Comparison of ENCODE assay signal across 7 cellular contexts in genomic region chr3:49007771-49008528, GRCh38. TPM values are rescaled to one million over a fixed set of nuclear protein-coding genes. Genes with fewer than 3 reads are reported as not detected.
DNase-seq lines count a peak whose midpoint lies in the region; ATAC-seq and TF ChIP-seq lines count a peak whose summit lies in the region.

No MANE protein-coding gene starts in this region.

- peak overlapping the region; percentile 99 for H3K4me3 Mint-ChIP-seq in WTC11
- H3K4me3 Mint-ChIP-seq in immature natural killer cell = peak overlapping the region; percentile 97 to 100 (median 99)

- peaks cover 20% of the 10 kb centered on the region for H3K36me3 Mint-ChIP-seq in WTC11
- H3K36me3 Mint-ChIP-seq in immature natural killer cell = no peaks in the 10 kb centered on the region

- peak overlapping the region; percentile 93 to 97 for H3K27ac ChIP-seq in breast epithelium

- H3K4me3 ChIP-seq in breast epithelium = peak overlapping the region; percentile 68 to 80 (median 74)

- CTCF ChIA-PET in WTC11 (lab: Charles Lee) = interaction anchor here (0.5 to 9.3 kb wide), 15 partner anchors 10 to 1395 kb away, joined by 3 to 124 read pairs (median 6); partner anchors contain the start of genes ARIH2, CELSR3, DALRD3 and NCKIPSD

- POLR2A ChIA-PET in WTC11 (lab: Charles Lee) = interaction anchor here (0.9 to 4.6 kb wide), 14 partner anchors 10 to 462 kb away, joined by 3 to 81 read pairs (median 5); partner anchors contain the start of genes CELSR3, DAG1, DALRD3 and NDUFAF3

- intact Hi-C loops in breast epithelium (cut with DNase I; ENCODE audit: low total_unique reads) = no loop called here

- TF ChIP-seq CTCF in WTC11 (IDR thresholded peaks at IDR 0.05) (no peak), breast epithelium (IDR thresholded peaks at IDR 0.05) (no peak)

- H3K4me1 ChIP-seq in breast epithelium = no peaks in the 10 kb centered on the region

- no peaks in the 10 kb centered on the region for H3K27me3 Mint-ChIP-seq in WTC11 (ENCODE audit: low read depth)
- peaks cover 0 to 10% (median 7%) of the 10 kb centered on the region in 3 donors for H3K27me3 Mint-ChIP-seq in immature natural killer cell (ENCODE audit: low read depth in 3 of 3)

- H3K4me1 Mint-ChIP-seq in WTC11 (peaks cover 15% of the 10 kb centered on the region), immature natural killer cell (peaks cover 28 to 41% of the 10 kb centered on the region in 2 donors)

- no peaks in the 10 kb centered on the region for H3K9me3 Mint-ChIP-seq in WTC11
- H3K9me3 Mint-ChIP-seq in immature natural killer cell = no peaks in the 10 kb centered on the region

- no peaks in the 10 kb centered on the region for H3K27me3 ChIP-seq in breast epithelium

- no peaks in the 10 kb centered on the region for H3K9me3 ChIP-seq in breast epithelium

- peak; percentile 37 for ATAC-seq in GM18498 (IDR thresholded peaks at IDR 0.05; ENCODE audit: unreplicated experiment)
- ATAC-seq in HG02759 (IDR thresholded peaks at IDR 0.05; ENCODE audit: unreplicated experiment) = peak; percentile 40
- ATAC-seq in WTC11 = peak; percentile 75

- H3K27ac Mint-ChIP-seq in WTC11 (peak overlapping the region; percentile 100), immature natural killer cell (peak overlapping the region; percentile 93 to 99 (median 98))

- no peaks in the 10 kb centered on the region for H3K36me3 ChIP-seq in breast epithelium

- DNase-seq in NCI-H1930 (lab: John Stamatoyannopoulos, UW) (peak; percentile 54 to 59), WTC11 (ENCODE audit: low spot score) (peak; percentile 95), breast epithelium (ENCODE audit: low spot score in 2 of 2) (peak; percentile 82 to 94), immature natural killer cell (peak; percentile 72 to 75 (median 75))
- DNase-seq in stimulated activated CD4-positive, alpha-beta T cell treated with anti-CD3 and anti-CD28 coated beads, Interleukin-12 subunit alpha, Interleukin-12 subunit beta, amount 100 ng/mL, for 4 hours = peak; percentile 87

- TF ChIP-seq POLR2A in breast epithelium (IDR thresholded peaks at IDR 0.05) = no peak

TF ChIP-seq in WTC11, 78 proteins besides CTCF, POLR2A, EP300 and RAD21 (continues in another document):
- TF ChIP-seq ZNF532 (CRISPR knock-in tag; IDR thresholded peaks at IDR 0.05; ENCODE audit: borderline replicate concordance) (no peak), ELF4 (CRISPR knock-in tag; IDR thresholded peaks at IDR 0.05; ENCODE audit: low read depth) (no peak), NR1H2 (CRISPR knock-in tag; IDR thresholded peaks at IDR 0.05) (no peak), ZNF423 (CRISPR knock-in tag; IDR thresholded peaks at IDR 0.05) (no peak), ZNF671 (CRISPR knock-in tag; IDR thresholded peaks at IDR 0.05) (0 out of 2 replicates have a peak, but pooled peaks have one; percentile 1), NFYB (CRISPR knock-in tag; conservative IDR thresholded peaks at IDR 0.05; ENCODE audit: low read depth) (no peak), TCF7 (CRISPR knock-in tag; IDR thresholded peaks at IDR 0.05; ENCODE audit: low read depth) (no peak), NR2C2 (CRISPR knock-in tag; IDR thresholded peaks at IDR 0.05) (no peak), ZNF416 (CRISPR knock-in tag; IDR thresholded peaks at IDR 0.05) (peak; percentile 39; the same call in 1 of the 2 replicates), ZBTB21 (CRISPR knock-in tag; IDR thresholded peaks at IDR 0.05; ENCODE audit: borderline replicate concordance) (no peak), ATF1 (CRISPR knock-in tag; IDR thresholded peaks at IDR 0.05) (no peak)
- TF ChIP-seq, protein P1, sequence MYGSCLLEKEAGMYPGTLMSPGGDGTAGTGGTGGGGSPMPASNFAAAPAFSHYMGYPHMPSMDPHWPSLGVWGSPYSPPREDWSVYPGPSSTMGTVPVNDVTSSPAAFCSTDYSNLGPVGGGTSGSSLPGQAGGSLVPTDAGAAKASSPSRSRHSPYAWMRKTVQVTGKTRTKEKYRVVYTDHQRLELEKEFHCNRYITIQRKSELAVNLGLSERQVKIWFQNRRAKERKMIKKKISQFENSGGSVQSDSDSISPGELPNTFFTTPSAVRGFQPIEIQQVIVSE (CRISPR knock-in tag; IDR thresholded peaks at IDR 0.05; ENCODE audit: borderline replicate concordance) = no peak
- TF ChIP-seq, protein P2, sequence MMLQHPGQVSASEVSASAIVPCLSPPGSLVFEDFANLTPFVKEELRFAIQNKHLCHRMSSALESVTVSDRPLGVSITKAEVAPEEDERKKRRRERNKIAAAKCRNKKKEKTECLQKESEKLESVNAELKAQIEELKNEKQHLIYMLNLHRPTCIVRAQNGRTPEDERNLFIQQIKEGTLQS (CRISPR knock-in tag; conservative IDR thresholded peaks at IDR 0.05) = no peak
- TF ChIP-seq, protein P3, sequence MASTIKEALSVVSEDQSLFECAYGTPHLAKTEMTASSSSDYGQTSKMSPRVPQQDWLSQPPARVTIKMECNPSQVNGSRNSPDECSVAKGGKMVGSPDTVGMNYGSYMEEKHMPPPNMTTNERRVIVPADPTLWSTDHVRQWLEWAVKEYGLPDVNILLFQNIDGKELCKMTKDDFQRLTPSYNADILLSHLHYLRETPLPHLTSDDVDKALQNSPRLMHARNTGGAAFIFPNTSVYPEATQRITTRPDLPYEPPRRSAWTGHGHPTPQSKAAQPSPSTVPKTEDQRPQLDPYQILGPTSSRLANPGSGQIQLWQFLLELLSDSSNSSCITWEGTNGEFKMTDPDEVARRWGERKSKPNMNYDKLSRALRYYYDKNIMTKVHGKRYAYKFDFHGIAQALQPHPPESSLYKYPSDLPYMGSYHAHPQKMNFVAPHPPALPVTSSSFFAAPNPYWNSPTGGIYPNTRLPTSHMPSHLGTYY (CRISPR knock-in tag; IDR thresholded peaks at IDR 0.05) = peak; percentile 79
- TF ChIP-seq, protein P4, sequence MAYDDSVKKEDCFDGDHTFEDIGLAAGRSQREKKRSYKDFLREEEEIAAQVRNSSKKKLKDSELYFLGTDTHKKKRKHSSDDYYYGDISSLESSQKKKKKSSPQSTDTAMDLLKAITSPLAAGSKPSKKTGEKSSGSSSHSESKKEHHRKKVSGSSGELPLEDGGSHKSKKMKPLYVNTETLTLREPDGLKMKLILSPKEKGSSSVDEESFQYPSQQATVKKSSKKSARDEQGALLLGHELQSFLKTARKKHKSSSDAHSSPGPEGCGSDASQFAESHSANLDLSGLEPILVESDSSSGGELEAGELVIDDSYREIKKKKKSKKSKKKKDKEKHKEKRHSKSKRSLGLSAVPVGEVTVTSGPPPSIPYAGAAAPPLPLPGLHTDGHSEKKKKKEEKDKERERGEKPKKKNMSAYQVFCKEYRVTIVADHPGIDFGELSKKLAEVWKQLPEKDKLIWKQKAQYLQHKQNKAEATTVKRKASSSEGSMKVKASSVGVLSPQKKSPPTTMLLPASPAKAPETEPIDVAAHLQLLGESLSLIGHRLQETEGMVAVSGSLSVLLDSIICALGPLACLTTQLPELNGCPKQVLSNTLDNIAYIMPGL (CRISPR knock-in tag; IDR thresholded peaks at IDR 0.05) = peak; percentile 4; the same call in 1 of the 2 replicates

RNA-seq across cellular contexts. Expression of gene WDR6, which starts 0.8 kb away (rescaled TPM):
- total RNA-seq in WTC11 (2021) (204 to 213 TPM (median 209 TPM) in 3 replicates), breast epithelium (100 to 1,000 TPM in 2 of 3 donors, 10 to 100 TPM in 1; 57.9 to 143 (median 135) TPM)
- 100 to 1,000 TPM in 1 of 3 donors, 10 to 100 TPM in 2; 56.8 to 114 (median 70.6) TPM for polyA plus RNA-seq in immature natural killer cell

RNA-seq across cellular contexts. Expression of gene DALRD3, which starts 10.4 kb away (rescaled TPM):
- total RNA-seq in WTC11 (2021) (38.8 to 41.4 TPM (median 39.6 TPM) in 3 replicates), breast epithelium (10 to 100 TPM; 27.5 to 48.4 (median 37.7) TPM)
- 10 to 100 TPM; 17.1 to 26.9 (median 21.8) TPM for polyA plus RNA-seq in immature natural killer cell

RNA-seq across cellular contexts. Expression of gene NDUFAF3, which starts 14.0 kb away (rescaled TPM):
- 36.8 to 50.3 TPM (median 49.6 TPM) in 3 replicates for total RNA-seq in WTC11 (2021)
- total RNA-seq in breast epithelium = 100 to 1,000 TPM; 151 to 171 (median 164) TPM
- 100 to 1,000 TPM; 118 to 204 (median 142) TPM for polyA plus RNA-seq in immature natural killer cell

RNA-seq across cellular contexts. Expression of gene P4HTM, which starts 17.9 kb away (rescaled TPM):
- total RNA-seq in WTC11 (2021) (21.9 to 28.8 TPM (median 28.2 TPM) in 3 replicates), breast epithelium (10 to 100 TPM; 29.9 to 59.7 (median 58.7) TPM)
- 10 to 100 TPM; 16.8 to 26.8 (median 24.9) TPM for polyA plus RNA-seq in immature natural killer cell

RNA-seq across cellular contexts. Expression of gene IMPDH2, which starts 21.2 kb away (rescaled TPM):
- total RNA-seq in WTC11 (2021) = 449 to 472 TPM (median 452 TPM) in 3 replicates
- total RNA-seq in breast epithelium = 100 to 1,000 TPM; 123 to 216 (median 178) TPM
- polyA plus RNA-seq in immature natural killer cell = 10 to 100 TPM; 44.8 to 52.6 (median 52.0) TPM

Comparison
In these comparisons a context has a peak if more than half of its experiments do, and no peak if none do; other contexts are left out.
1. Peak in every context shown above with its lines: DNase-seq, ATAC-seq, H3K4me3 ChIP-seq and H3K27ac ChIP-seq.